In the genomic region with DNA sequence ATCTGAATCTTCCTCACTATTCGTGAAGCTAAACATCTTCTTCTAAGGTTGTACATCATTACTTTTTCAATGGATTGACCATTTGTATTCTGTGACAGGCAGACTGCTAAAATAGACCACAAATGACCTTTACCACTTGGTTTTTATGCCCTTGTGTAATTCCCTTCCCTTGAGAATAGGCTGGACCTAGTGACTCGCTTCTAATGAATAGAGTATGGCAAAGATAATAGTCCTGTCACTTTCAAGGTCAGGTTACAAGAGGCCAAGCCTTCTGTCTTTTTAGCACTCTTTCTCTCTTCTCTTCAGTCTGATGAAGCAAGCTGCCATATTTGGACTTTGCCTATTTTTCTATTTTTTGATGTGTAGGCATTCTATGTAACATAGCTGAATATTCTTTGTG, we compare ENCODE assay signal across 19 cellular contexts.
A peak's percentile ranks its signal among the peaks of the same experiment; 100 is the strongest.
DNase-seq lines count a peak whose midpoint lies in the region; ATAC-seq and TF ChIP-seq lines count a peak whose summit lies in the region.
"Had no signal": no experiment of that assay in that cellular context is flagged by ENCODE, and none has a peak within 500 bp of the region (broad histone marks: within the 10 kb centered on the region; RNA-seq: fewer than 3 reads in every experiment).

No MANE protein-coding gene starts in this region.

- no peak overlapping the region for H3K27ac ChIP-seq in right atrium auricular region
- H3K27ac ChIP-seq: 22Rv1, KMS-11, SJSA1 had no signal

- peaks cover 3 to 5% of the 10 kb centered on the region in 2 donors for H3K27me3 Mint-ChIP-seq in T-cell
- no peaks in the 10 kb centered on the region for H3K27me3 Mint-ChIP-seq in effector memory CD8-positive, alpha-beta T cell

- no peak overlapping the region for H3K4me3 Mint-ChIP-seq in T-cell
- H3K4me3 Mint-ChIP-seq in effector memory CD8-positive, alpha-beta T cell, result no peak overlapping the region
- H3K4me3 Mint-ChIP-seq: CD14-positive monocyte, H9 had no signal

- POLR2A ChIA-PET in T-cell (lab: Charles Lee), result no interaction called here

- no peak overlapping the region for H3K27ac Mint-ChIP-seq in T-cell
- H3K27ac Mint-ChIP-seq in effector memory CD8-positive, alpha-beta T cell, result no peak overlapping the region
- H3K27ac Mint-ChIP-seq: CD14-positive monocyte, H9 had no signal

- no peaks in the 10 kb centered on the region for H3K36me3 ChIP-seq in right atrium auricular region
- H3K36me3 ChIP-seq: SJSA1 had no signal

- TF ChIP-seq CTCF in right atrium auricular region (IDR thresholded peaks at IDR 0.05) (no peak), fibroblast of villous mesenchyme (IDR thresholded peaks at IDR 0.05; ENCODE audit: insufficient read depth, low read depth, low read length) (no peak)

- no peaks in the 10 kb centered on the region for H3K36me3 Mint-ChIP-seq in T-cell
- no peaks in the 10 kb centered on the region for H3K36me3 Mint-ChIP-seq in effector memory CD8-positive, alpha-beta T cell (ENCODE audit: insufficient read depth)
- H3K36me3 Mint-ChIP-seq: CD14-positive monocyte had no signal

- peaks cover 0 to 6% (median 3%) of the 10 kb centered on the region in 3 donors for H3K9me3 Mint-ChIP-seq in T-cell
- H3K9me3 Mint-ChIP-seq in effector memory CD8-positive, alpha-beta T cell, result peaks cover 10 to 15% of the 10 kb centered on the region in 2 donors
- H3K9me3 Mint-ChIP-seq: H9 had no signal

- H3K4me1 Mint-ChIP-seq in T-cell, result no peaks in the 10 kb centered on the region
- H3K4me1 Mint-ChIP-seq in effector memory CD8-positive, alpha-beta T cell (ENCODE audit: low read depth in 2 of 2), result no peaks in the 10 kb centered on the region
- H3K4me1 Mint-ChIP-seq: CD14-positive monocyte had no signal

- ATAC-seq in left ventricle myocardium superior (peak; percentile 37), T-cell (replicated peaks in 1 of 4) (no peak), GM21381 (IDR thresholded peaks at IDR 0.05; ENCODE audit: unreplicated experiment) (no peak)
- no peak for ATAC-seq in effector memory CD8-positive, alpha-beta T cell (replicated peaks)

- intact Hi-C loops in left ventricle myocardium superior (cut with micrococcal nuclease), result no loop called here

- CTCF ChIA-PET in T-cell (lab: Charles Lee), result no interaction called here

- DNase-seq in DMS153 (lab: John Stamatoyannopoulos, UW), result peak; percentile 37
- DNase-seq in DMS153 treated with DMSO at 0.1 percent for 48 hours (lab: John Stamatoyannopoulos, UW; ENCODE audit: unreplicated experiment), result no peak
- DNase-seq in left ventricle myocardium superior, result no peak
- no peak for DNase-seq in right atrium auricular region (ENCODE audit: low spot score)
- peak; percentile 32 for DNase-seq in fibroblast of villous mesenchyme (ENCODE audit: low read depth)
- DNase-seq in T-cell, result no peak
- DNase-seq in effector memory CD8-positive, alpha-beta T cell, result no peak
- DNase-seq: COR-L47, DMS 273 treated with DMSO at 0.1 percent for 48 hours, GF-D8, H9, NCI-H187 treated with DMSO at 0.1 percent for 48 hours, NCI-H510A, T-helper 1 cell had no signal

- no peaks in the 10 kb centered on the region for H3K4me1 ChIP-seq in right atrium auricular region

- H3K27me3 ChIP-seq in right atrium auricular region, result no peaks in the 10 kb centered on the region
- H3K27me3 ChIP-seq: SJSA1 had no signal

- H3K4me3 ChIP-seq in right atrium auricular region, result no peak overlapping the region
- H3K4me3 ChIP-seq in fibroblast of villous mesenchyme (ENCODE audit: low read depth, low read length), result no peak overlapping the region
- H3K4me3 ChIP-seq: SJSA1 had no signal

- no peaks in the 10 kb centered on the region for H3K9me3 ChIP-seq in right atrium auricular region
- H3K9me3 ChIP-seq: SJSA1 had no signal

Comparison
In these comparisons a context has a peak if more than half of its experiments do, and no peak if none do; other contexts are left out.
1. DNase-seq: peak in DMS153 (single experiment) and fibroblast of villous mesenchyme (single experiment); none in DMS153 treated with DMSO at 0.1 percent for 48 hours (single experiment), left ventricle myocardium superior (single experiment), right atrium auricular region (single experiment), T-cell (0 of 34) and effector memory CD8-positive, alpha-beta T cell (0 of 3).